ENCODE assay signal across 8 cellular contexts in the genomic region with DNA sequence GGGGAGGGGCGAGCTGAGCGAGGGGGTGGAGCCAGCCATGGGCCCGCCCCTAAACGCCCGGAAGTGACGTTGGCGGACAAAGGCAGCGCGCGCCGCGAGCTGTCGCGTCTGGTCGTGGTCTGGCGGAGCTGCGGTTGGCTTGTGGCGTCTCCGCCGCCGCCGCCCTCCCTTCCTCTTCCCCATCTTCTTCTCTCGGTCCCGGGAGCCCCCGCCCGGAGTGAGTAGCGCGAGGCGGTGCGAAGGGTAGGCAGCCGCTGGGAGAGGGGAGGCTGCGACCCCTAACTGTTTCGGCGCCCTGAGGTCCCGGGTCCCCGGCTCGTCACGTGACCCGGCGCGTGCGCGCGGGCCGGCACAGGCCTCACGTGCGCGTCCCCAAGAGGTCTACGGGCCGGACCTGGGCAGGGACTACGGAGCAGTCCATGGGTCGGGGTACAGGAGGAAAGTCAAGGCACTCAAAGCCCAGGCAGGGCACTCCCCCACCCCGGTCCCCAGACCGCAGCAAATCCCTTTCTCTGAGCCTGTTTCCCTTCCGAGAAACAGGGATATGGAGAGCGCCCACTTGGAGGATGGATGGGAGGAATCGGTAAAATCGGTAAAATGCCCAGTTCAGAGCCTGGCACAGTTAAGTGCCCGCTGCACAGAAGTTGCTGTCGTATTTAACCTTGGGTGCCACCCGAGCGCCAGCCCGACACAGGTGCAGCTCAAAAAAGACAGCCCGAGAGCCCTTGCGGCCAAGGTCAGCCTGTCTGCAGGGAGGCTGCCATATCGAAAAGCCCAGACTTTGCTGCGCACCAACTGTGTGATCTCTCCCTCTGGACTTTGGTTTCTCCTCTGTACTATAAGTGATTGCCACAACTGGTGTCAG. TPM values are rescaled to one million over a fixed set of nuclear protein-coding genes. Genes with fewer than 3 reads are reported as not detected.
A peak's percentile ranks its signal among the peaks of the same experiment; 100 is the strongest.
DNase-seq lines count a peak whose midpoint lies in the region; ATAC-seq, FAIRE-seq and TF ChIP-seq lines count a peak whose summit lies in the region.

Gene NTMT1, plus strand, starts transcription at position 85 of the 865 bp plus-strand sequence. CDS start 6,541 bp downstream, outside the sequence.

- intact Hi-C loops in dendritic cell treated with granulocyte-macrophage colony-stimulating factor and Interleukin-4, amounts not matched to agents 40 ng/mL and 50 ng/mL, for 4 days (cut with micrococcal nuclease) = loop anchor here (2.0 kb wide), 1 partner anchor 16 kb away; the partner anchor contains the start of gene ASB6
- intact Hi-C loops in HepG2 (cut with micrococcal nuclease; ENCODE audit: unreplicated experiment) = loop anchor here (10.0 kb wide), 1 partner anchor 452 kb away; the partner anchor contains the start of gene IER5L

- peak; percentile 95 for DNase-seq in Ammon's horn (ENCODE audit: low spot score)
- peak; percentile 49 for DNase-seq in NCI-H510A (lab: John Stamatoyannopoulos, UW)
- peak; percentile 92 for DNase-seq in activated CD4-positive, alpha-beta T cell treated with anti-CD3 and anti-CD28 coated beads, Interleukin-2, amount 50 U/mL, for 1 hour
- DNase-seq in HepG2 (ENCODE audit: low spot score) = peak; percentile 77
- peak; percentile 89 for DNase-seq in stimulated activated CD4-positive, alpha-beta T cell treated with anti-CD3 and anti-CD28 coated beads, Interleukin-4, amount 100 ng/mL, for 1 hour

- peaks cover 73% of the 10 kb centered on the region for H3K4me1 Mint-ChIP-seq in dendritic cell treated with granulocyte-macrophage colony-stimulating factor and Interleukin-4, amounts not matched to agents 40 ng/mL and 50 ng/mL, for 4 days (ENCODE audit: low read depth)

- peak; percentile 82 to 95 for TF ChIP-seq POLR2A in HepG2 (IDR thresholded peaks at IDR 0.05; ENCODE audit: insufficient read depth in 1 of 2, low read depth in 2 of 2, low read length in 2 of 2)

- in situ Hi-C loops in HepG2 (cut with HindIII; ENCODE audit: extremely low pct_ligation_motif_present, low pct_unique_long_range_greater_than_20kb) = no loop called here

- peak within 1 kb of the TSS; percentile 86 for H3K4me3 Mint-ChIP-seq in dendritic cell treated with granulocyte-macrophage colony-stimulating factor and Interleukin-4, amounts not matched to agents 40 ng/mL and 50 ng/mL, for 4 days

- H3K27ac Mint-ChIP-seq in dendritic cell treated with granulocyte-macrophage colony-stimulating factor and Interleukin-4, amounts not matched to agents 40 ng/mL and 50 ng/mL, for 4 days = peak within 1 kb of the TSS; percentile 96

- TF ChIP-seq EP300 in HepG2 (IDR thresholded peaks at IDR 0.05; ENCODE audit: low read depth in 2 of 2, low read length in 2 of 2) = no peak
- no peak for TF ChIP-seq EP300 in HepG2 (CRISPR knock-in tag; IDR thresholded peaks at IDR 0.05; ENCODE audit: borderline replicate concordance)

- peaks cover 53% of the 10 kb centered on the region for H3K79me2 ChIP-seq in HepG2 (ENCODE audit: insufficient read depth, low read length)

- H3K9me3 Mint-ChIP-seq in dendritic cell treated with granulocyte-macrophage colony-stimulating factor and Interleukin-4, amounts not matched to agents 40 ng/mL and 50 ng/mL, for 4 days = no peaks in the 10 kb centered on the region

- peak; percentile 14 for TF ChIP-seq CTCF in HepG2 (CRISPR knock-in tag; IDR thresholded peaks at IDR 0.05)

- H3K36me3 ChIP-seq in HepG2 (replicated peaks in 1 of 2; ENCODE audit: control insufficient read depth in 1 of 2, insufficient read depth in 2 of 2, low read length in 2 of 2) = peaks cover 4 to 29% of the 10 kb centered on the region in 2 experiments

- H2AFZ ChIP-seq in HepG2 (ENCODE audit: low read length) = no peak within 1 kb of the TSS

- peak; percentile 32 for FAIRE-seq in HepG2 (lab: Jason Lieb, UNC)

- ATAC-seq in GM19043 (IDR thresholded peaks at IDR 0.05; ENCODE audit: low read depth, unreplicated experiment) (peak; percentile 54), HG03378 (IDR thresholded peaks at IDR 0.05; ENCODE audit: unreplicated experiment) (peak; percentile 56), HepG2 (peak; percentile 80)

- peaks cover 46% of the 10 kb centered on the region for H4K20me1 ChIP-seq in HepG2 (ENCODE audit: insufficient read depth, low read length)

- H3K4me1 ChIP-seq in HepG2 (ENCODE audit: insufficient read depth, low read length) = peaks cover 70% of the 10 kb centered on the region

- H3K9me3 ChIP-seq in HepG2 (ENCODE audit: low read length) = no peaks in the 10 kb centered on the region

- 2% methylated on average over 26 of the region's 67 CpGs for WGBS in HepG2 (ENCODE audit: low lambda C conversion rate)

- POLR2A ChIA-PET in HepG2 (lab: Yijun Ruan, JAX) = interaction anchor here (0.5 to 4.0 kb wide), 20 partner anchors 9 to 678 kb away, joined by 3 to 50 read pairs (median 4); partner anchors contain the start of genes CRAT and IER5L

- peaks cover 5% of the 10 kb centered on the region for H3K27me3 Mint-ChIP-seq in dendritic cell treated with granulocyte-macrophage colony-stimulating factor and Interleukin-4, amounts not matched to agents 40 ng/mL and 50 ng/mL, for 4 days

- H3K27me3 ChIP-seq in HepG2 (ENCODE audit: control insufficient read depth in 1 of 2, insufficient read depth in 2 of 2, low read length in 2 of 2) = peaks cover 0 to 8% of the 10 kb centered on the region in 2 experiments; a peak in 2 of 5 replicates

- peak within 1 kb of the TSS; percentile 92 for H3K9ac ChIP-seq in HepG2 (ENCODE audit: insufficient read depth, low read depth, low read length)

- CTCF ChIA-PET in HepG2 (lab: Yijun Ruan, JAX; ENCODE audit: low intra/inter-chr PET ratio, low total read pairs) = no interaction called here

- peaks cover 50% of the 10 kb centered on the region for H3K36me3 Mint-ChIP-seq in dendritic cell treated with granulocyte-macrophage colony-stimulating factor and Interleukin-4, amounts not matched to agents 40 ng/mL and 50 ng/mL, for 4 days (ENCODE audit: low read depth)

- peak; percentile 54; the same call in 1 of the 2 replicates for TF ChIP-seq RAD21 in HepG2 (CRISPR knock-in tag; IDR thresholded peaks at IDR 0.05)

- BruUV-seq in HepG2 (replicated peaks; lab: Mats Ljungman, UMichigan) = TSS peak; percentile 73

- H3K4me3 ChIP-seq in HepG2 (replicated peaks in 1 of 3; ENCODE audit: insufficient read depth in 1 of 3, low read depth in 2 of 3, low read length in 3 of 3) = peak within 1 kb of the TSS; percentile 69 to 89 (median 85)

- peak within 1 kb of the TSS; percentile 95 for H3K27ac ChIP-seq in HepG2 (ENCODE audit: extremely low read length, insufficient read depth, low read length)

- peak within 1 kb of the TSS; percentile 98 for H3K4me2 ChIP-seq in HepG2 (ENCODE audit: low read depth, low read length)

TF ChIP-seq in HepG2, 621 proteins besides CTCF, POLR2A, EP300 and RAD21 (continues in another document):
- peak; percentile 20; the same call in 1 of the 2 replicates for TF ChIP-seq KLF11 (CRISPR knock-in tag; IDR thresholded peaks at IDR 0.05)
- no peak for TF ChIP-seq ZBTB21 (CRISPR knock-in tag; IDR thresholded peaks at IDR 0.05)
- TF ChIP-seq DR1 (CRISPR knock-in tag; IDR thresholded peaks at IDR 0.05) = peak; percentile 74
- no peak; the same call in 1 of the 2 replicates for TF ChIP-seq ZSCAN21 (CRISPR knock-in tag; IDR thresholded peaks at IDR 0.05; ENCODE audit: borderline replicate concordance)
- peak; percentile 70 for TF ChIP-seq E2F1 (CRISPR knock-in tag; IDR thresholded peaks at IDR 0.05)

RNA-seq across cellular contexts. Expression of gene NTMT1, which starts in this region (rescaled TPM):
- 51.0 and 53.8 TPM in 2 replicates for total RNA-seq in HepG2 (2016; rRNA removed; fragmentation: Illumina TruSeq; extraction: Trizol)
- total RNA-seq in HepG2 (2016; cell fraction: cytosol; rRNA removed; fragmentation: Illumina TruSeq; extraction: Trizol; ENCODE audit: low read depth) = 18.8 and 21.6 TPM in 2 replicates
- 51.4 and 52.7 TPM in 2 replicates for total RNA-seq in HepG2 (2016; cell fraction: insoluble cytoplasmic fraction; rRNA removed; fragmentation: Illumina TruSeq; extraction: Trizol)
- 27.5 and 28.2 TPM in 2 replicates for total RNA-seq in HepG2 (2016; cell fraction: membrane; rRNA removed; fragmentation: Illumina TruSeq; extraction: Trizol)
- 24.5 and 26.0 TPM in 2 replicates for total RNA-seq in HepG2 (2016; cell fraction: nucleus; rRNA removed; fragmentation: Illumina TruSeq; extraction: Trizol)
- 49.1 and 52.7 TPM in 2 replicates for polyA plus RNA-seq in HepG2 (2011; rRNA removed)
- polyA plus RNA-seq in HepG2 (2011; cell fraction: cytosol; rRNA removed) = 51.6 and 54.5 TPM in 2 replicates
- 33.4 and 35.2 TPM in 2 replicates for polyA plus RNA-seq in HepG2 (2011; cell fraction: nucleus; rRNA removed)
- polyA plus RNA-seq in HepG2 (2012) = 25.7 and 35.9 TPM in 2 replicates
- 25.5 and 33.2 TPM in 2 replicates for polyA plus RNA-seq in HepG2 (2016; cell fraction: cytosol; fragmentation: Illumina TruSeq; extraction: Trizol; ENCODE audit: low read depth)
- 70.9 and 81.2 TPM in 2 replicates for polyA plus RNA-seq in HepG2 (2016; cell fraction: insoluble cytoplasmic fraction; fragmentation: Illumina TruSeq; extraction: Trizol; ENCODE audit: low read depth)
- 24.8 and 34.0 TPM in 2 replicates for polyA plus RNA-seq in HepG2 (2016; cell fraction: membrane; fragmentation: Illumina TruSeq; extraction: Trizol; ENCODE audit: low read depth)
- 54.6 and 61.5 TPM in 2 replicates for polyA plus RNA-seq in HepG2 (2016; cell fraction: nucleus; fragmentation: Illumina TruSeq; extraction: Trizol; ENCODE audit: insufficient read depth, low read depth)
- polyA minus RNA-seq in HepG2 (2011; rRNA and poly(A)+ RNA removed; ENCODE audit: low replicate concordance) = 26.8 and 119 TPM in 2 replicates
- 14.8 and 17.0 TPM in 2 replicates for polyA minus RNA-seq in HepG2 (2011; cell fraction: cytosol; rRNA and poly(A)+ RNA removed)
- polyA minus RNA-seq in HepG2 (2011; cell fraction: nucleus; rRNA and poly(A)+ RNA removed) = 15.9 and 18.4 TPM in 2 replicates

Comparison
In these comparisons a context has a peak if more than half of its experiments do, and no peak if none do; other contexts are left out.
1. Peak in every context shown above with its lines: DNase-seq, ATAC-seq, H3K4me3 ChIP-seq and H3K27ac ChIP-seq.